Comparison of ENCODE assay signal across 15 cellular contexts in genomic region chr19:16216744-16217670, GRCh38. TPM values are rescaled to one million over a fixed set of nuclear protein-coding genes. Genes with fewer than 3 reads are reported as not detected.
DNase-seq lines count a peak whose midpoint lies in the region; ATAC-seq and TF ChIP-seq lines count a peak whose summit lies in the region.
"Had no signal": no experiment of that assay in that cellular context is flagged by ENCODE, and none has a peak within 500 bp of the region (broad histone marks: within the 10 kb centered on the region; RNA-seq: fewer than 3 reads in every experiment).

No MANE protein-coding gene starts in this region.

- DNase-seq in NCI-H2227 (lab: John Stamatoyannopoulos, UW; ENCODE audit: unreplicated experiment) (peak; percentile 6), NCI-H2227 treated with DMSO at 0.1 percent for 48 hours (lab: John Stamatoyannopoulos, UW) (no peak), NCI-H1092 treated with DMSO at 0.1 percent for 48 hours (lab: John Stamatoyannopoulos, UW) (peak; percentile 82), naive B cell (no peak), SK-N-DZ (ENCODE audit: low spot score) (no peak)
- DNase-seq in activated CD8-positive, alpha-beta T cell treated with anti-CD3 and anti-CD28 coated beads for 36 hours: no peak
- DNase-seq in stimulated activated naive B cell treated with anti-CD40 and anti-IgM and Interleukin-4, amounts not matched to agents 10 μg/mL and 1 μg/mL and 100 μg/mL, for 72 hours: no peak
- DNase-seq: 8988T; DMS53; mammary epithelial cell; NCI-H526 treated with DMSO at 0.1 percent for 48 hours; stimulated activated CD4-positive, alpha-beta T cell treated with anti-CD3 and anti-CD28 coated beads, Interleukin-2, amount 100 ng/mL, for 48 hours had no signal

- POLR2A ChIA-PET in activated CD8-positive, alpha-beta T cell treated with anti-CD3 and anti-CD28 coated beads for 36 hours (lab: Charles Lee): interaction anchor here (1.8 to 2.2 kb wide), 4 partner anchors 8 to 19 kb away, joined by 5 to 8 read pairs (median 6); partner anchors contain the start of gene AP1M1

- H3K9me3 Mint-ChIP-seq in activated CD8-positive, alpha-beta T cell treated with anti-CD3 and anti-CD28 coated beads for 36 hours: peaks cover 25% of the 10 kb centered on the region
- peaks cover 0 to 26% (median 21%) of the 10 kb centered on the region in 7 donors for H3K9me3 Mint-ChIP-seq in naive B cell
- peaks cover 9 to 10% of the 10 kb centered on the region in 2 donors for H3K9me3 Mint-ChIP-seq in stimulated activated naive B cell treated with anti-CD40 and anti-IgM and Interleukin-4, amounts not matched to agents 10 μg/mL and 1 μg/mL and 100 μg/mL, for 72 hours

- intact Hi-C loops in activated CD8-positive, alpha-beta T cell treated with anti-CD3 and anti-CD28 coated beads for 36 hours (cut with micrococcal nuclease): no loop called here

- CTCF ChIA-PET in activated CD8-positive, alpha-beta T cell treated with anti-CD3 and anti-CD28 coated beads for 36 hours (lab: Charles Lee): interaction anchor here (0.6 to 1.4 kb wide), 2 partner anchors 22 to 77 kb away, joined by 3 read pairs; no protein-coding TSS in a partner anchor

- TF ChIP-seq CTCF in activated CD8-positive, alpha-beta T cell treated with anti-CD3 and anti-CD28 coated beads for 36 hours (IDR thresholded peaks at IDR 0.05): no peak

- peaks cover 85% of the 10 kb centered on the region for H3K36me3 Mint-ChIP-seq in activated CD8-positive, alpha-beta T cell treated with anti-CD3 and anti-CD28 coated beads for 36 hours (ENCODE audit: low read depth)
- H3K36me3 Mint-ChIP-seq in naive B cell: peaks cover 16 to 17% of the 10 kb centered on the region in 2 donors
- peaks cover 64 to 83% of the 10 kb centered on the region in 2 donors for H3K36me3 Mint-ChIP-seq in stimulated activated naive B cell treated with anti-CD40 and anti-IgM and Interleukin-4, amounts not matched to agents 10 μg/mL and 1 μg/mL and 100 μg/mL, for 72 hours

- H3K4me1 Mint-ChIP-seq in activated CD8-positive, alpha-beta T cell treated with anti-CD3 and anti-CD28 coated beads for 36 hours (ENCODE audit: low read depth): peaks cover 61% of the 10 kb centered on the region
- peaks cover 41 to 53% (median 43%) of the 10 kb centered on the region in 3 donors for H3K4me1 Mint-ChIP-seq in naive B cell
- peaks cover 34 to 47% of the 10 kb centered on the region in 2 donors for H3K4me1 Mint-ChIP-seq in stimulated activated naive B cell treated with anti-CD40 and anti-IgM and Interleukin-4, amounts not matched to agents 10 μg/mL and 1 μg/mL and 100 μg/mL, for 72 hours

- peak; percentile 51 for ATAC-seq in activated CD8-positive, alpha-beta T cell treated with anti-CD3 and anti-CD28 coated beads for 36 hours
- ATAC-seq in naive B cell (ENCODE audit: low read depth in 2 of 2) (peak; percentile 18 to 20), GM18873 (IDR thresholded peaks at IDR 0.05; ENCODE audit: low FRiP score, unreplicated experiment) (no peak)
- no peak for ATAC-seq in stimulated activated naive B cell treated with anti-CD40 and anti-IgM and Interleukin-4, amounts not matched to agents 10 μg/mL and 1 μg/mL and 100 μg/mL, for 72 hours (replicated peaks)
- ATAC-seq: K562 had no signal

- H3K27ac Mint-ChIP-seq in activated CD8-positive, alpha-beta T cell treated with anti-CD3 and anti-CD28 coated beads for 36 hours: peak overlapping the region; percentile 40
- H3K27ac Mint-ChIP-seq in naive B cell: peak overlapping the region; percentile 84 to 96 (median 87)
- no peak overlapping the region for H3K27ac Mint-ChIP-seq in stimulated activated naive B cell treated with anti-CD40 and anti-IgM and Interleukin-4, amounts not matched to agents 10 μg/mL and 1 μg/mL and 100 μg/mL, for 72 hours

- no peaks in the 10 kb centered on the region for H3K27me3 Mint-ChIP-seq in activated CD8-positive, alpha-beta T cell treated with anti-CD3 and anti-CD28 coated beads for 36 hours
- no peaks in the 10 kb centered on the region for H3K27me3 Mint-ChIP-seq in naive B cell
- H3K27me3 Mint-ChIP-seq in stimulated activated naive B cell treated with anti-CD40 and anti-IgM and Interleukin-4, amounts not matched to agents 10 μg/mL and 1 μg/mL and 100 μg/mL, for 72 hours: no peaks in the 10 kb centered on the region

- H3K4me3 Mint-ChIP-seq in activated CD8-positive, alpha-beta T cell treated with anti-CD3 and anti-CD28 coated beads for 36 hours: no peak overlapping the region
- H3K4me3 Mint-ChIP-seq in naive B cell: peak overlapping the region in 7 of 8 donors; percentile 15 to 81 (median 68)
- H3K4me3 Mint-ChIP-seq in stimulated activated naive B cell treated with anti-CD40 and anti-IgM and Interleukin-4, amounts not matched to agents 10 μg/mL and 1 μg/mL and 100 μg/mL, for 72 hours: peak overlapping the region in 1 of 2 donors; percentile 33

RNA-seq across cellular contexts. Expression of gene AP1M1, which starts 19.3 kb away (rescaled TPM):
- 100 to 1,000 TPM in 1 of 2 experiments, 10 to 100 TPM in 1; 99.0 to 108 TPM for total RNA-seq in activated CD8-positive, alpha-beta T cell treated with anti-CD3 and anti-CD28 coated beads for 36 hours
- polyA plus RNA-seq in naive B cell (ENCODE audit: low read depth in 6 of 6): 100 to 1,000 TPM; 121 to 135 (median 122) TPM
- polyA plus RNA-seq in SK-N-DZ (2014; cell fraction: cytosol; rRNA removed): 74.0 and 117 TPM in 2 replicates
- polyA plus RNA-seq in SK-N-DZ (2014; cell fraction: nucleus; rRNA removed): 64.4 and 74.2 TPM in 2 replicates

RNA-seq across cellular contexts. Expression of gene FAM32A, which starts 31.8 kb away (rescaled TPM):
- 10 to 100 TPM; 41.7 to 44.7 TPM for total RNA-seq in activated CD8-positive, alpha-beta T cell treated with anti-CD3 and anti-CD28 coated beads for 36 hours
- 100 to 1,000 TPM; 123 to 235 (median 155) TPM for polyA plus RNA-seq in naive B cell (ENCODE audit: low read depth in 6 of 6)
- polyA plus RNA-seq in SK-N-DZ (2014; cell fraction: cytosol; rRNA removed): 186 and 197 TPM in 2 replicates
- 102 and 119 TPM in 2 replicates for polyA plus RNA-seq in SK-N-DZ (2014; cell fraction: nucleus; rRNA removed)

RNA-seq across cellular contexts. Expression of gene CIB3, which starts 43.7 kb away (rescaled TPM):
- total RNA-seq in activated CD8-positive, alpha-beta T cell treated with anti-CD3 and anti-CD28 coated beads for 36 hours: not detected
- polyA plus RNA-seq in naive B cell (ENCODE audit: low read depth in 6 of 6): not detected
- polyA plus RNA-seq in SK-N-DZ (2014; cell fraction: cytosol; rRNA removed): not detected in 2 replicates
- not detected in 2 replicates for polyA plus RNA-seq in SK-N-DZ (2014; cell fraction: nucleus; rRNA removed)
- total RNA-seq: K562, mammary epithelial cell, temporal lobe had no signal
- polyA plus RNA-seq: mammary epithelial cell had no signal

Comparison
In these comparisons a context has a peak if more than half of its experiments do, and no peak if none do; other contexts are left out.
1. DNase-seq: peak in NCI-H2227 (single experiment) and NCI-H1092 treated with DMSO at 0.1 percent for 48 hours (single experiment); none in NCI-H2227 treated with DMSO at 0.1 percent for 48 hours (single experiment), activated CD8-positive, alpha-beta T cell treated with anti-CD3 and anti-CD28 coated beads for 36 hours (single experiment), naive B cell (single experiment), stimulated activated naive B cell treated with anti-CD40 and anti-IgM and Interleukin-4, amounts not matched to agents 10 μg/mL and 1 μg/mL and 100 μg/mL, for 72 hours (single experiment) and SK-N-DZ (single experiment).
2. ATAC-seq: peak in activated CD8-positive, alpha-beta T cell treated with anti-CD3 and anti-CD28 coated beads for 36 hours (single experiment) and naive B cell (2 of 2); none in GM18873 (single experiment) and stimulated activated naive B cell treated with anti-CD40 and anti-IgM and Interleukin-4, amounts not matched to agents 10 μg/mL and 1 μg/mL and 100 μg/mL, for 72 hours (0 of 2).